22 cellular contexts compared by ENCODE assay signal in the genomic region with DNA sequence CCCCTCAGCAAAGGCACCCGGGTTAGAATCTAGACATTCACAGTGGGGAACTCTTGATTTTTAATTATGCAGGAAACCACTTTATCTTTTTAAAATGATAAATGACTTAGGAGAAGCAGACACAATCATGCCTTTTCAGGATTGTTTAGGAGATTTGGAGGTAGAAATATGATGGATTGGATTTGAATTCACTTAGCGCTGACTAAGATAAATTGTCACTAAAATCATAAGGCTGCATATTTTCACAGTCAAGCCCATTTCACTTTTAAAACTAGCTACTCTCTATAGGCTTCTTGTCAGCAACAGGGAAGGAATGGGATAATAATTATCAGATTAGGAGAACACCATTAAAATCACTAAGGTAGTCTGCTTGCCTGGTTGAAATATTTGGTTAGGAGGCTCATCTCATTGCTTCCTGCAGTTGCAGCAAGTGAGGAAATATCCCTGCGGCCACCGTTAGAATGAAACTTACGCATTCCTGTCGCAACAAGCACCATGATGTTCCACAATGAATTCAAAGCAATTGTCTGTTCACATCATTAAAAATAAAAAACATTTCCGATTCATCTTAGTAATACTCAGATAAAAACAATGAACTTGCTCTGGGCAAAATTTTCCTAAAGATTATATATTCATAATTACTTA.
"Had no signal": no experiment of that assay in that cellular context is flagged by ENCODE, and none has a peak within 500 bp of the region (broad histone marks: within the 10 kb centered on the region; RNA-seq: fewer than 3 reads in every experiment).

No MANE protein-coding gene starts in this region.

- H3K4me3 Mint-ChIP-seq: activated CD4-positive, alpha-beta T cell treated with anti-CD3 and anti-CD28 coated beads for 36 hours; activated naive CD4-positive, alpha-beta T cell treated with anti-CD3 and anti-CD28 coated beads for 36 hours; activated naive CD8-positive, alpha-beta T cell treated with anti-CD3 and anti-CD28 coated beads for 36 hours; brain; natural killer cell treated with Interleukin-12 subunit alpha and Interleukin-12 subunit beta and Interleukin-15 and Interleukin-18, amount 100 ng/mL, for 72 hours; stimulated activated effector memory CD8-positive, alpha-beta T cell treated with anti-CD3 and anti-CD28 coated beads, Interleukin-12 subunit alpha, Interleukin-12 subunit beta, amount 100 ng/mL, for 72 hours; stimulated activated naive CD8-positive, alpha-beta T cell treated with anti-CD3 and anti-CD28 coated beads, Interleukin-15, Interleukin-2, amounts not matched to agents 100 ng/mL and 50 ng/mL, for 24 hours had no signal

- FAIRE-seq: small intestine had no signal

- ATAC-seq: activated CD4-positive, alpha-beta T cell treated with anti-CD3 and anti-CD28 coated beads for 36 hours; gastrocnemius medialis; mucosa of descending colon; natural killer cell treated with Interleukin-12 subunit alpha and Interleukin-12 subunit beta and Interleukin-15 and Interleukin-18, amount 100 ng/mL, for 72 hours; stimulated activated effector memory CD8-positive, alpha-beta T cell treated with anti-CD3 and anti-CD28 coated beads, Interleukin-12 subunit alpha, Interleukin-12 subunit beta, amount 100 ng/mL, for 72 hours had no signal

- DNase-seq: activated CD4-positive, alpha-beta T cell treated with anti-CD3 and anti-CD28 coated beads for 36 hours; activated CD4-positive, alpha-beta T cell treated with anti-CD3 and anti-CD28 coated beads, Interleukin-2, amount 50 U/mL, for 4 hours; activated CD4-positive, CD25-positive, alpha-beta regulatory T cell; activated effector memory CD4-positive, alpha-beta T cell treated with Interleukin-2 at 50 U/mL for 16 hours; activated naive CD4-positive, alpha-beta T cell treated with anti-CD3 and anti-CD28 coated beads for 36 hours; activated naive CD8-positive, alpha-beta T cell treated with anti-CD3 and anti-CD28 coated beads for 36 hours; adrenal gland; dorsolateral prefrontal cortex; effector memory CD4-positive, alpha-beta T cell; gastrocnemius medialis; glutamatergic neuron; islet precursor cell; left ventricle myocardium inferior; mucosa of descending colon; sigmoid colon; small intestine; stimulated activated CD4-positive, alpha-beta T cell treated with anti-CD3 and anti-CD28 coated beads, Interleukin-4, amount 100 ng/mL, for 24 hours; upper lobe of left lung had no signal

- H3K27me3 Mint-ChIP-seq: activated naive CD8-positive, alpha-beta T cell treated with anti-CD3 and anti-CD28 coated beads for 36 hours; stimulated activated naive CD8-positive, alpha-beta T cell treated with anti-CD3 and anti-CD28 coated beads, Interleukin-15, Interleukin-2, amounts not matched to agents 100 ng/mL and 50 ng/mL, for 24 hours had no signal

- H3K36me3 Mint-ChIP-seq: activated naive CD8-positive, alpha-beta T cell treated with anti-CD3 and anti-CD28 coated beads for 36 hours; brain; natural killer cell treated with Interleukin-12 subunit alpha and Interleukin-12 subunit beta and Interleukin-15 and Interleukin-18, amount 100 ng/mL, for 72 hours; stimulated activated effector memory CD8-positive, alpha-beta T cell treated with anti-CD3 and anti-CD28 coated beads, Interleukin-12 subunit alpha, Interleukin-12 subunit beta, amount 100 ng/mL, for 72 hours had no signal

- H3K27ac Mint-ChIP-seq: activated CD4-positive, alpha-beta T cell treated with anti-CD3 and anti-CD28 coated beads for 36 hours; activated naive CD4-positive, alpha-beta T cell treated with anti-CD3 and anti-CD28 coated beads for 36 hours; activated naive CD8-positive, alpha-beta T cell treated with anti-CD3 and anti-CD28 coated beads for 36 hours; brain; natural killer cell treated with Interleukin-12 subunit alpha and Interleukin-12 subunit beta and Interleukin-15 and Interleukin-18, amount 100 ng/mL, for 72 hours; stimulated activated effector memory CD8-positive, alpha-beta T cell treated with anti-CD3 and anti-CD28 coated beads, Interleukin-12 subunit alpha, Interleukin-12 subunit beta, amount 100 ng/mL, for 72 hours; stimulated activated naive CD8-positive, alpha-beta T cell treated with anti-CD3 and anti-CD28 coated beads, Interleukin-15, Interleukin-2, amounts not matched to agents 100 ng/mL and 50 ng/mL, for 24 hours had no signal

- H3K9me3 Mint-ChIP-seq: activated naive CD4-positive, alpha-beta T cell treated with anti-CD3 and anti-CD28 coated beads for 36 hours; activated naive CD8-positive, alpha-beta T cell treated with anti-CD3 and anti-CD28 coated beads for 36 hours; brain; natural killer cell treated with Interleukin-12 subunit alpha and Interleukin-12 subunit beta and Interleukin-15 and Interleukin-18, amount 100 ng/mL, for 72 hours; stimulated activated effector memory CD8-positive, alpha-beta T cell treated with anti-CD3 and anti-CD28 coated beads, Interleukin-12 subunit alpha, Interleukin-12 subunit beta, amount 100 ng/mL, for 72 hours; stimulated activated naive CD8-positive, alpha-beta T cell treated with anti-CD3 and anti-CD28 coated beads, Interleukin-15, Interleukin-2, amounts not matched to agents 100 ng/mL and 50 ng/mL, for 24 hours had no signal

- H3K4me1 Mint-ChIP-seq: stimulated activated effector memory CD8-positive, alpha-beta T cell treated with anti-CD3 and anti-CD28 coated beads, Interleukin-12 subunit alpha, Interleukin-12 subunit beta, amount 100 ng/mL, for 72 hours had no signal
